16 cellular contexts compared by ENCODE assay signal in the genomic region with DNA sequence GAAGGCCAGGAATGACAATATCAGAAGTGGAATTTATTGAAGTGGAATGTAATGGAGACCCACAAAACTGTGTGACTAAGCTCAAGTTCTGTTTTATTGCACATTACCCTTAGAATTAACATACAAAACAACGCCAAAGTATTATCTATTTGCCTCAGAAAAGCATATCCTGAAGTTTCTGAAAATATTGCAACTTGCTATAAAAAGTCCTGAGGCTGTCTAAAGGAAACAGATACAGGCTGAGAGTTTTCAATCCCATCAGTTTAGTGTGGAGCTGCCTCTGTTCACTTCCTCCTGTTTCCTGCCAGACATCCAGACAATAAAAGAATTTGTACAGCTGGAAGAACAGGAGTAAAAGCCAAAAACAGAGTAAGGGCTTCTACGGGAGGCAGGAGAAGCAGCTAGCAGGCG.
A peak's percentile ranks its signal among the peaks of the same experiment; 100 is the strongest.
DNase-seq lines count a peak whose midpoint lies in the region; ATAC-seq and TF ChIP-seq lines count a peak whose summit lies in the region.
"Had no signal": no experiment of that assay in that cellular context is flagged by ENCODE, and none has a peak within 500 bp of the region (broad histone marks: within the 10 kb centered on the region; RNA-seq: fewer than 3 reads in every experiment).

No MANE protein-coding gene starts in this region.

- ATAC-seq in sciatic nerve (peak; percentile 87), GM18511 (IDR thresholded peaks at IDR 0.05; ENCODE audit: unreplicated experiment) (no peak)
- ATAC-seq: esophagus mucosa, psoas muscle had no signal

- H3K9me3 ChIP-seq in left ventricle myocardium inferior (replicated peaks): no peaks in the 10 kb centered on the region
- H3K9me3 ChIP-seq: psoas muscle, upper lobe of left lung had no signal

- intact Hi-C loops in left ventricle myocardium inferior (cut with micrococcal nuclease) (loop anchor here (10.0 kb wide), 1 partner anchor 108 kb away; a partner anchor contains a TSS), sciatic nerve (cut with DNase I) (no loop called here)

- no peaks in the 10 kb centered on the region for H3K36me3 ChIP-seq in left ventricle myocardium inferior
- H3K36me3 ChIP-seq: upper lobe of left lung had no signal

- H3K4me3 ChIP-seq in cardiac fibroblast (replicated peaks in 1 of 2; ENCODE audit: low read depth in 2 of 2, low read length in 2 of 2): no peak overlapping the region
- H3K4me3 ChIP-seq in left ventricle myocardium inferior: no peak overlapping the region
- H3K4me3 ChIP-seq: psoas muscle, upper lobe of left lung had no signal

- H3K27me3 ChIP-seq in left ventricle myocardium inferior (ENCODE audit: low read depth): no peaks in the 10 kb centered on the region
- H3K27me3 ChIP-seq: upper lobe of left lung had no signal

- H3K4me1 ChIP-seq in left ventricle myocardium inferior: peaks cover 44% of the 10 kb centered on the region
- H3K4me1 ChIP-seq: psoas muscle had no signal

- H3K27ac ChIP-seq in left ventricle myocardium inferior (replicated peaks): peak overlapping the region; percentile 69
- H3K27ac ChIP-seq: C4-2B, psoas muscle, VCaP had no signal

- DNase-seq in GM04504 (ENCODE audit: low read depth): peak; percentile 36
- peak; percentile 63 to 89 for DNase-seq in cardiac fibroblast (ENCODE audit: low read depth in 2 of 2)
- no peak for DNase-seq in left ventricle myocardium inferior
- no peak for DNase-seq in sciatic nerve (ENCODE audit: low spot score)
- DNase-seq in occipital lobe (lab: John Stamatoyannopoulos, UW): no peak
- no peak for DNase-seq in NCI-H1417 (lab: John Stamatoyannopoulos, UW)
- DNase-seq in superior temporal gyrus (ENCODE audit: extremely low spot score): no peak
- DNase-seq: activated naive CD4-positive, alpha-beta T cell treated with anti-CD3 and anti-CD28 coated beads for 36 hours; cerebellar nuclear complex; NCI-H1417 treated with DMSO at 0.1 percent for 48 hours; psoas muscle; upper lobe of left lung had no signal

- TF ChIP-seq CTCF in cardiac fibroblast (IDR thresholded peaks at IDR 0.05; ENCODE audit: low read depth, low read length) (no peak), left ventricle myocardium inferior (IDR thresholded peaks at IDR 0.05; ENCODE audit: borderline replicate concordance) (no peak)

Comparison
In these comparisons a context has a peak if more than half of its experiments do, and no peak if none do; other contexts are left out.
1. DNase-seq: peak in GM04504 (single experiment) and cardiac fibroblast (2 of 2); none in left ventricle myocardium inferior (single experiment), sciatic nerve (single experiment), occipital lobe (single experiment), NCI-H1417 (0 of 3) and superior temporal gyrus (single experiment).